In the genomic region with DNA sequence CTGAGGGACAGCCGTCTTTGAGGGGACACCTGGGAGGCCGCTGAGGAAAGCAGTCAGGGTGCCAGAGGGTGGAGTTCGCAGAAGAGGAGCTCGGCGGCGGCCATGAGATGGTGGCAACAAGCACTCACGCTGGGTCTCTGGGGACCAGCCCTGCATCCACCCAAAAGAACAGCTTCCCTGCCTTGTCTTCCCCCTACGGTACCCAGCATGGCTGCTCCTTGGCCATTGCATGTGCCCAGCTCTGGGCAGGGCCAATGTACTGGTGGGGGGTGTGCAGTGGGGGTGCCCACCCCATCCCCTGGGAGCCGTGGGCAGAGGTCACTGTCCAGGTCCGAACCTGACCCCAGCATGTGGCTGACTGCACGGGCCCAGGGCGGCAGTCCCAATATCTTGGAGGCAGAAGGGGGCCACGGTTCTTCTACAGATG, we compare ENCODE assay signal across 16 cellular contexts. TPM values are rescaled to one million over a fixed set of nuclear protein-coding genes. Genes with fewer than 3 reads are reported as not detected.
A peak's percentile ranks its signal among the peaks of the same experiment; 100 is the strongest.
DNase-seq lines count a peak whose midpoint lies in the region; ATAC-seq and TF ChIP-seq lines count a peak whose summit lies in the region.
"Had no signal": no experiment of that assay in that cellular context is flagged by ENCODE, and none has a peak within 500 bp of the region (broad histone marks: within the 10 kb centered on the region; RNA-seq: fewer than 3 reads in every experiment).

No MANE protein-coding gene starts in this region.

- no peak for TF ChIP-seq CTCF in heart left ventricle (IDR thresholded peaks at IDR 0.05)
- no peak for TF ChIP-seq CTCF in ovary (IDR thresholded peaks at IDR 0.05)

- H3K27me3 ChIP-seq in heart left ventricle (no peaks in the 10 kb centered on the region), ovary (no peaks in the 10 kb centered on the region)

- TF ChIP-seq EP300 in ovary (IDR thresholded peaks at IDR 0.05): no peak

- ATAC-seq in heart left ventricle (no peak), HG03378 (IDR thresholded peaks at IDR 0.05; ENCODE audit: unreplicated experiment) (no peak), HG02798 (IDR thresholded peaks at IDR 0.05; ENCODE audit: poor library complexity, unreplicated experiment) (no peak)
- ATAC-seq: GM12878; stimulated activated naive B cell treated with anti-CD40 and anti-IgM and Interleukin-4, amounts not matched to agents 10 μg/mL and 1 μg/mL and 100 μg/mL, for 72 hours had no signal

- H3K4me1 ChIP-seq in heart left ventricle: peaks cover 3 to 48% (median 30%) of the 10 kb centered on the region in 12 donors
- H3K4me1 ChIP-seq in ovary (ENCODE audit: insufficient read depth): peaks cover 9% of the 10 kb centered on the region
- H3K4me1 ChIP-seq: Caco-2 had no signal

- 87 to 96% (median 93%) methylated on average over 12 to 13 of the region's 13 CpGs for WGBS in heart left ventricle, 4 donors
- 85 to 91% (median 88%) methylated on average over 12 to 13 of the region's 13 CpGs for WGBS in ovary, 3 donors

- H3K36me3 ChIP-seq in heart left ventricle (peaks cover 0 to 62% (median 39%) of the 10 kb centered on the region in 9 donors), ovary (no peaks in the 10 kb centered on the region)

- TF ChIP-seq POLR2A in heart left ventricle (IDR thresholded peaks at IDR 0.05): no peak
- no peak for TF ChIP-seq POLR2A in ovary (IDR thresholded peaks at IDR 0.05)

- H3K27ac ChIP-seq in heart left ventricle: peak overlapping the region in 4 of 12 donors; percentile 19 to 82 (median 59)
- H3K27ac ChIP-seq in ovary: no peak overlapping the region

- H3K9me3 ChIP-seq in heart left ventricle (no peaks in the 10 kb centered on the region), ovary (no peaks in the 10 kb centered on the region)
- H3K9me3 ChIP-seq: Caco-2 had no signal

- peak; percentile 1 for DNase-seq in stimulated activated CD4-positive, alpha-beta T cell treated with anti-CD3 and anti-CD28 coated beads, Interleukin-1b, Interleukin-23, amount 100 ng/mL, for 48 hours
- no peak for DNase-seq in stimulated activated CD4-positive, alpha-beta T cell treated with anti-CD3 and anti-CD28 coated beads, Interleukin-4, amount 100 ng/mL, for 4 hours
- DNase-seq in heart left ventricle (peak in 4 of 5 donors; percentile 18 to 62 (median 30)), ovary (peak in 3 of 5 donors; percentile 20 to 38 (median 24)), midbrain (lab: John Stamatoyannopoulos, UW) (no peak), NCI-H2227 (lab: John Stamatoyannopoulos, UW; ENCODE audit: unreplicated experiment) (no peak)
- DNase-seq: activated CD4-positive, alpha-beta T cell treated with anti-CD3 and anti-CD28 coated beads for 1 hour; activated naive CD4-positive, alpha-beta T cell treated with anti-CD3 and anti-CD28 coated beads for 36 hours; NCI-H1417 treated with DMSO at 0.1 percent for 48 hours; NCI-H226; stimulated activated naive B cell treated with anti-CD40 and anti-IgM and Interleukin-4, amounts not matched to agents 10 μg/mL and 1 μg/mL and 100 μg/mL, for 72 hours had no signal

- H3K4me3 ChIP-seq in heart left ventricle: no peak overlapping the region
- no peak overlapping the region for H3K4me3 ChIP-seq in ovary
- H3K4me3 ChIP-seq: GM12878, smooth muscle cell had no signal

- intact Hi-C loops in heart left ventricle (cut with DNase I): loop anchor here in 3 of 10 donors (5.0 kb wide), 2 partner anchors 40 to 85 kb away; no protein-coding TSS in a partner anchor
- intact Hi-C loops in ovary (cut with DNase I): no loop called here

RNA-seq across cellular contexts. Expression of gene OSBPL5, which starts 42.3 kb away (rescaled TPM):
- 10 to 100 TPM; 10.1 to 27.7 (median 17.0) TPM for total RNA-seq in heart left ventricle
- 10 to 100 TPM; 11.1 to 11.2 TPM for polyA plus RNA-seq in heart left ventricle
- 10 to 100 TPM; 12.5 to 41.0 (median 34.1) TPM for total RNA-seq in ovary
- polyA plus RNA-seq in ovary: 10 to 100 TPM in 1 of 2 donors, 1 to 10 TPM in 1; 3.0 to 23.3 TPM
- total RNA-seq: GM12878 had no signal
- polyA plus RNA-seq: GM12878 had no signal

Comparison
In these comparisons a context has a peak if more than half of its experiments do, and no peak if none do; other contexts are left out.
1. DNase-seq: peak in stimulated activated CD4-positive, alpha-beta T cell treated with anti-CD3 and anti-CD28 coated beads, Interleukin-1b, Interleukin-23, amount 100 ng/mL, for 48 hours (single experiment), heart left ventricle (4 of 5) and ovary (3 of 5); none in stimulated activated CD4-positive, alpha-beta T cell treated with anti-CD3 and anti-CD28 coated beads, Interleukin-4, amount 100 ng/mL, for 4 hours (0 of 2), midbrain (single experiment) and NCI-H2227 (single experiment).